Comparison of ENCODE assay signal across 8 cellular contexts in genomic region chr3:100334340-100335136, GRCh38. TPM values are rescaled to one million over a fixed set of nuclear protein-coding genes. Genes with fewer than 3 reads are reported as not detected.
DNase-seq lines count a peak whose midpoint lies in the region; ATAC-seq and TF ChIP-seq lines count a peak whose summit lies in the region.

NIT2 (plus strand) TSS chr3:100334757; CDS start chr3:100334792, 35 bp downstream.

- no peaks in the 10 kb centered on the region for H3K27me3 Mint-ChIP-seq in chondrocyte (ENCODE audit: low read depth)

- H3K36me3 ChIP-seq in kidney epithelial cell (ENCODE audit: control insufficient read depth, insufficient read depth, low read length) = no peaks in the 10 kb centered on the region

- peak within 1 kb of the TSS; percentile 76 for H3K4me3 Mint-ChIP-seq in chondrocyte (ENCODE audit: unreplicated experiment)

- peak; percentile 96 for ATAC-seq in GM19023 (IDR thresholded peaks at IDR 0.05; ENCODE audit: unreplicated experiment)
- peak; percentile 96 for ATAC-seq in HG03196 (IDR thresholded peaks at IDR 0.05; ENCODE audit: unreplicated experiment)

- H3K4me3 ChIP-seq in AG10803 (ENCODE audit: low read length) = peak within 1 kb of the TSS; percentile 86
- peak within 1 kb of the TSS; percentile 74 for H3K4me3 ChIP-seq in kidney epithelial cell (ENCODE audit: low read depth, low read length)

- no peaks in the 10 kb centered on the region for H3K9me3 Mint-ChIP-seq in chondrocyte (ENCODE audit: low read depth)

- H3K4me1 Mint-ChIP-seq in chondrocyte (ENCODE audit: low read depth) = peaks cover 22% of the 10 kb centered on the region

- H3K36me3 Mint-ChIP-seq in chondrocyte (ENCODE audit: low read depth) = peaks cover 4% of the 10 kb centered on the region

- DNase-seq in AG10803 (ENCODE audit: low read depth) (peak; percentile 71), NCI-H460 (ENCODE audit: extremely low read depth, low read depth) (peak; percentile 67), chondrocyte (ENCODE audit: low spot score) (peak; percentile 94), kidney epithelial cell (ENCODE audit: low read depth) (peak; percentile 41)
- DNase-seq in activated CD4-positive, alpha-beta T cell treated with anti-CD3 and anti-CD28 coated beads for 24 hours (ENCODE audit: low read depth in 2 of 2) = peak; percentile 64 to 67
- peak; percentile 64 to 75 for DNase-seq in stimulated activated CD4-positive, alpha-beta T cell treated with anti-CD3 and anti-CD28 coated beads, Interleukin-15, amount 100 ng/mL, for 48 hours (ENCODE audit: low read depth in 2 of 2)

- TF ChIP-seq CTCF in AG10803 (conservative IDR thresholded peaks at IDR 0.05; ENCODE audit: low read length) (no peak), chondrocyte (IDR thresholded peaks at IDR 0.05) (no peak), kidney epithelial cell (IDR thresholded peaks at IDR 0.05; ENCODE audit: insufficient read depth, low read length, poor library complexity, severe bottlenecking) (no peak)

- peak within 1 kb of the TSS; percentile 84 for H3K27ac Mint-ChIP-seq in chondrocyte (ENCODE audit: unreplicated experiment)

- H3K27me3 ChIP-seq in kidney epithelial cell (ENCODE audit: control insufficient read depth, insufficient read depth, low read length) = no peaks in the 10 kb centered on the region

RNA-seq across cellular contexts. Expression of gene NIT2, which starts in this region (rescaled TPM):
- 59.5 and 61.9 TPM in 2 replicates for total RNA-seq in NCI-H460 (2014; rRNA removed; shearing (Covaris generic))
- 97.1 and 115 TPM in 2 replicates for polyA plus RNA-seq in NCI-H460 (2014; cell fraction: nucleus; rRNA removed)
- total RNA-seq in chondrocyte = 46.2 to 52.7 TPM (median 46.6 TPM) in 3 replicates
- total RNA-seq in kidney epithelial cell = 22.7 and 31.0 TPM in 2 replicates

Comparison
In these comparisons a context has a peak if more than half of its experiments do, and no peak if none do; other contexts are left out.
1. Peak in every context shown above with its lines: DNase-seq, ATAC-seq and H3K4me3 ChIP-seq.
2. DNase-seq: peak in every context shown above with its lines; median percentile 94 in chondrocyte; 71 in AG10803; 70 in stimulated activated CD4-positive, alpha-beta T cell treated with anti-CD3 and anti-CD28 coated beads, Interleukin-15, amount 100 ng/mL, for 48 hours; 67 in NCI-H460; 66 in activated CD4-positive, alpha-beta T cell treated with anti-CD3 and anti-CD28 coated beads for 24 hours; 41 in kidney epithelial cell.